17 cellular contexts compared by ENCODE assay signal in genomic region chr13:88895261-88895941, GRCh38.
"Had no signal": no experiment of that assay in that cellular context is flagged by ENCODE, and none has a peak within 500 bp of the region (broad histone marks: within the 10 kb centered on the region; RNA-seq: fewer than 3 reads in every experiment).

No MANE protein-coding gene starts in this region.

- H3K4me3 Mint-ChIP-seq: activated CD4-positive, alpha-beta memory T cell treated with anti-CD3 and anti-CD28 coated beads for 36 hours; activated CD4-positive, alpha-beta T cell treated with anti-CD3 and anti-CD28 coated beads for 36 hours; activated T-cell treated with anti-CD3 and anti-CD28 coated beads, Interleukin-2, amount 50 U/mL, for 4 hours; central memory CD8-positive, alpha-beta T cell had no signal

- H3K27ac Mint-ChIP-seq: activated CD4-positive, alpha-beta memory T cell treated with anti-CD3 and anti-CD28 coated beads for 36 hours; activated CD4-positive, alpha-beta T cell treated with anti-CD3 and anti-CD28 coated beads for 36 hours; activated naive CD4-positive, alpha-beta T cell treated with anti-CD3 and anti-CD28 coated beads, Interleukin-2, amount 50 U/mL, for 72 hours had no signal

- ATAC-seq: activated CD4-positive, alpha-beta T cell treated with anti-CD3 and anti-CD28 coated beads for 36 hours; activated naive CD4-positive, alpha-beta T cell treated with anti-CD3 and anti-CD28 coated beads, Interleukin-2, amount 50 U/mL, for 72 hours; activated T-cell treated with anti-CD3 and anti-CD28 coated beads, Interleukin-2, amount 50 U/mL, for 4 hours; esophagus mucosa; left lobe of liver had no signal

- H3K27me3 Mint-ChIP-seq: activated CD4-positive, alpha-beta memory T cell treated with anti-CD3 and anti-CD28 coated beads for 36 hours; activated CD4-positive, alpha-beta T cell treated with anti-CD3 and anti-CD28 coated beads for 36 hours; central memory CD8-positive, alpha-beta T cell had no signal

- H3K36me3 Mint-ChIP-seq: activated CD4-positive, alpha-beta memory T cell treated with anti-CD3 and anti-CD28 coated beads for 36 hours; activated naive CD4-positive, alpha-beta T cell treated with anti-CD3 and anti-CD28 coated beads, Interleukin-2, amount 50 U/mL, for 72 hours had no signal

- DNase-seq: activated CD4-positive, alpha-beta memory T cell treated with anti-CD3 and anti-CD28 coated beads for 36 hours; activated CD4-positive, alpha-beta T cell treated with anti-CD3 and anti-CD28 coated beads for 36 hours; activated effector memory CD4-positive, alpha-beta T cell treated with Interleukin-2 at 50 U/mL for 16 hours; activated T-cell treated with anti-CD3 and anti-CD28 coated beads, Interleukin-2, amount 50 U/mL, for 4 hours; mammary epithelial cell; sigmoid colon; spleen; T-helper 9 cell; tibial artery had no signal

- H3K4me1 ChIP-seq: parathyroid adenoma, sigmoid colon, spleen, tibial artery, vagina had no signal

- H3K36me3 ChIP-seq: sigmoid colon, spleen, tibial artery, vagina had no signal

- H3K4me1 Mint-ChIP-seq: activated CD4-positive, alpha-beta T cell treated with anti-CD3 and anti-CD28 coated beads for 36 hours; central memory CD8-positive, alpha-beta T cell had no signal

- H3K9me3 ChIP-seq: sigmoid colon, vagina had no signal

- H3K27ac ChIP-seq: coronary artery, parathyroid adenoma, sigmoid colon, spleen, tibial artery, vagina, VCaP had no signal

- H3K27me3 ChIP-seq: sigmoid colon, spleen, tibial artery, vagina had no signal

- H3K4me3 ChIP-seq: coronary artery, sigmoid colon, spleen, tibial artery, vagina had no signal
